In the genomic region with DNA sequence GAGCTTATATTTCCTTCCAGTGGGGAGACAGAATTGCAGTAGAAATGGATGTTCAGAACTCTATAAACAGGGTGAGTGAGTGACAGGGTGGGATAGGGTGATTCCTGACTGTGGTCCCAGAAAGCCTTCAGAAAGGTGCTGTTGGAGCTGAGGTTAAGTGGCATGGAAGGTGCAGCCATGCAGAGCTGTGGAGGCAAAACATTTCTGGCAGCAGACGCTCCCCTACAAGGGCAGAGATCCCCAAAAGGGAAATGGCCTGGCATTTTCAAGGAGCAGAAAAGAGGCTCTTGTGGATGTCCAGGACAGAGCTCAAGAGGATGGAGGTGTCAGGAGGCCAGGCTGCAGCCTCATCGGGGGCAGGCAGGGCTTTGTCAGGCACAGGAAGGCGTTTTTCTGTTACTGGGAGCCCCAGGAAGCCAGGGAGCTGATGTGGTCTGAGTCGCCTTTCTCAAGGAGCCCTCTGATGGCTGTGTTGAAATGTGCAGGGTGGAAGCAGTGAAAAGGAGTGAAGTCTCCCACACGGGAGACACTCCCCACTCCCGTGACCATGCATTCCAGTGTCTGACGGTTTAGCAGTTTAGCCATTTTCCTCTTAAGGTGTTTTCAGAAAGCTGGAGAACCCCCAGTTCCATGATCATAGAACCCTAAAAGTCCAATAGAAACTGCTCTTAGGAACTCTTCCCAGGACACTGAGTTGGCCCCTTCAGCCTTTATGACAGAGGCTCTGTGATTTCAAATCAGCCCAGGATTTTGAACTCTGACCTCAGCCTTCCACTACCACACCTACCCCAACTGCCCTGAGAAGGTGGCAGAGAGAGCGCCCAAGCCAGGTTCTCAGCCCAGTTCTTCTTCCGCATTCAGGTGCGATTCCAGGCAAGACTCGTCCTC, we compare ENCODE assay signal across 9 cellular contexts.
DNase-seq lines count a peak whose midpoint lies in the region; ATAC-seq and TF ChIP-seq lines count a peak whose summit lies in the region.
"Had no signal": no experiment of that assay in that cellular context is flagged by ENCODE, and none has a peak within 500 bp of the region (broad histone marks: within the 10 kb centered on the region; RNA-seq: fewer than 3 reads in every experiment).

No MANE protein-coding gene starts in this region.

- H3K36me3 Mint-ChIP-seq in CD4-positive, CD25-positive, alpha-beta regulatory T cell = no peaks in the 10 kb centered on the region
- H3K36me3 Mint-ChIP-seq in activated T-cell treated with anti-CD3 and anti-CD28 coated beads, Interleukin-2, amount 50 U/mL, for 24 hours (ENCODE audit: low read depth) = no peaks in the 10 kb centered on the region

- H3K4me1 ChIP-seq in CD4-positive, CD25-positive, alpha-beta regulatory T cell (ENCODE audit: control insufficient read depth, insufficient read depth, low read length, poor library complexity, severe bottlenecking) = no peaks in the 10 kb centered on the region
- peaks cover 0 to 30% (median 20%) of the 10 kb centered on the region in 4 donors for H3K4me1 ChIP-seq in tibial artery

- H3K27me3 Mint-ChIP-seq in CD4-positive, CD25-positive, alpha-beta regulatory T cell = no peaks in the 10 kb centered on the region
- peaks cover 3% of the 10 kb centered on the region for H3K27me3 Mint-ChIP-seq in activated T-cell treated with anti-CD3 and anti-CD28 coated beads, Interleukin-2, amount 50 U/mL, for 24 hours

- peak in 1 of 3 donors; percentile 20 for DNase-seq in CD4-positive, CD25-positive, alpha-beta regulatory T cell
- peak; percentile 31 for DNase-seq in LHCN-M2 (ENCODE audit: low read depth)
- peak in 26 of 61 donors; percentile 5 to 52 (median 22) for DNase-seq in caudate nucleus (lab: John Stamatoyannopoulos, UW)
- DNase-seq in midbrain (lab: John Stamatoyannopoulos, UW) = peak; percentile 12
- DNase-seq in tibial artery = no peak
- no peak for DNase-seq in posterior vena cava (ENCODE audit: low spot score)
- no peak for DNase-seq in activated T-cell treated with anti-CD3 and anti-CD28 coated beads, Interleukin-2, amount 50 U/mL, for 24 hours
- no peak for DNase-seq in middle frontal gyrus (ENCODE audit: extremely low spot score, low spot score)
- DNase-seq: activated T-cell treated with anti-CD3 and anti-CD28 coated beads, Interleukin-2, amount 50 U/mL, for 1 hour had no signal

- H3K36me3 ChIP-seq in CD4-positive, CD25-positive, alpha-beta regulatory T cell (ENCODE audit: control insufficient read depth, insufficient read depth, low read length) = no peaks in the 10 kb centered on the region
- H3K36me3 ChIP-seq in tibial artery = no peaks in the 10 kb centered on the region

- no peak overlapping the region for H3K27ac ChIP-seq in CD4-positive, CD25-positive, alpha-beta regulatory T cell (ENCODE audit: insufficient read depth, low read length, poor library complexity, severe bottlenecking)
- H3K27ac ChIP-seq in caudate nucleus (ENCODE audit: low read depth, low read length) = peak overlapping the region; percentile 84
- no peak overlapping the region for H3K27ac ChIP-seq in tibial artery

- H3K4me1 Mint-ChIP-seq in CD4-positive, CD25-positive, alpha-beta regulatory T cell = peaks cover 0 to 3% (median 0%) of the 10 kb centered on the region in 4 donors
- peaks cover 2% of the 10 kb centered on the region for H3K4me1 Mint-ChIP-seq in activated T-cell treated with anti-CD3 and anti-CD28 coated beads, Interleukin-2, amount 50 U/mL, for 24 hours (ENCODE audit: low read depth)

- no peak overlapping the region for H3K4me3 Mint-ChIP-seq in CD4-positive, CD25-positive, alpha-beta regulatory T cell
- no peak overlapping the region for H3K4me3 Mint-ChIP-seq in activated T-cell treated with anti-CD3 and anti-CD28 coated beads, Interleukin-2, amount 50 U/mL, for 24 hours

- H3K27ac Mint-ChIP-seq in CD4-positive, CD25-positive, alpha-beta regulatory T cell = peak overlapping the region in 2 of 3 donors; percentile 33 to 55
- no peak overlapping the region for H3K27ac Mint-ChIP-seq in activated T-cell treated with anti-CD3 and anti-CD28 coated beads, Interleukin-2, amount 50 U/mL, for 24 hours

- TF ChIP-seq CTCF in tibial artery (IDR thresholded peaks at IDR 0.05) = no peak

- no peaks in the 10 kb centered on the region for H3K9me3 ChIP-seq in CD4-positive, CD25-positive, alpha-beta regulatory T cell (ENCODE audit: control insufficient read depth in 2 of 2, low read length in 2 of 2)
- H3K9me3 ChIP-seq in tibial artery = no peaks in the 10 kb centered on the region

- intact Hi-C loops in tibial artery (cut with DNase I; ENCODE audit: low total_unique reads) = no loop called here
- intact Hi-C loops in posterior vena cava (cut with DNase I) = no loop called here

- no peaks in the 10 kb centered on the region for H3K27me3 ChIP-seq in CD4-positive, CD25-positive, alpha-beta regulatory T cell (ENCODE audit: control insufficient read depth, insufficient read depth, low read length)
- peaks cover 0 to 11% of the 10 kb centered on the region in 2 donors for H3K27me3 ChIP-seq in tibial artery

- no peaks in the 10 kb centered on the region for H3K9me3 Mint-ChIP-seq in CD4-positive, CD25-positive, alpha-beta regulatory T cell
- no peaks in the 10 kb centered on the region for H3K9me3 Mint-ChIP-seq in activated T-cell treated with anti-CD3 and anti-CD28 coated beads, Interleukin-2, amount 50 U/mL, for 24 hours

- no peak overlapping the region for H3K4me3 ChIP-seq in CD4-positive, CD25-positive, alpha-beta regulatory T cell (ENCODE audit: low read depth, low read length)
- no peak overlapping the region for H3K4me3 ChIP-seq in tibial artery

- ATAC-seq in CD4-positive, CD25-positive, alpha-beta regulatory T cell (ENCODE audit: low read depth in 2 of 2) = no peak

Comparison
In these comparisons a context has a peak if more than half of its experiments do, and no peak if none do; other contexts are left out.
1. DNase-seq: peak in LHCN-M2 (single experiment) and midbrain (single experiment); none in tibial artery (0 of 2), posterior vena cava (single experiment), activated T-cell treated with anti-CD3 and anti-CD28 coated beads, Interleukin-2, amount 50 U/mL, for 24 hours (single experiment) and middle frontal gyrus (single experiment).